ENCODE assay signal across 8 cellular contexts in genomic region chr13:27271572-27272096, GRCh38. TPM values are rescaled to one million over a fixed set of nuclear protein-coding genes. Genes with fewer than 3 reads are reported as not detected.
A peak's percentile ranks its signal among the peaks of the same experiment; 100 is the strongest.
DNase-seq lines count a peak whose midpoint lies in the region; ATAC-seq and TF ChIP-seq lines count a peak whose summit lies in the region.

No MANE protein-coding gene starts in this region.

- H3K27me3 ChIP-seq in Caco-2 (replicated peaks; ENCODE audit: control insufficient read depth, insufficient read depth, low read length) (no peaks in the 10 kb centered on the region), psoas muscle (ENCODE audit: insufficient read depth in 3 of 3, low read length in 2 of 3) (no peaks in the 10 kb centered on the region)

- H3K4me3 ChIP-seq in Caco-2 (ENCODE audit: low read depth, low read length) (peak overlapping the region; percentile 82), fibroblast of pulmonary artery (replicated peaks; ENCODE audit: low read depth, low read length) (peak overlapping the region; percentile 71), psoas muscle (peak overlapping the region; percentile 78)

- no peak for TF ChIP-seq CTCF in Caco-2 (IDR thresholded peaks at IDR 0.05; ENCODE audit: insufficient read depth in 1 of 2, low read depth in 1 of 2, low read length in 1 of 2, severe bottlenecking in 1 of 2, unreplicated experiment in 1 of 2)
- TF ChIP-seq CTCF in fibroblast of pulmonary artery (IDR thresholded peaks at IDR 0.05; ENCODE audit: low read length, missing control alignments): no peak
- TF ChIP-seq CTCF in psoas muscle (IDR thresholded peaks at IDR 0.05): no peak

- H3K4me3 Mint-ChIP-seq in Caco-2 (ENCODE audit: unreplicated experiment) (peak overlapping the region; percentile 81), T-cell (peak overlapping the region; percentile 80 to 95 (median 89))

- ATAC-seq in T-cell (replicated peaks in 1 of 4) (no peak), psoas muscle (no peak), GM18861 (IDR thresholded peaks at IDR 0.05; ENCODE audit: unreplicated experiment) (no peak)

- H3K9me3 ChIP-seq in Caco-2 (no peaks in the 10 kb centered on the region), psoas muscle (no peaks in the 10 kb centered on the region)

- intact Hi-C loops in Caco-2 (cut with micrococcal nuclease; ENCODE audit: unreplicated experiment): loop anchor here (2.0 to 5.0 kb wide), 5 partner anchors 21 to 324 kb away; partner anchors contain the start of genes RPL21 and USP12
- intact Hi-C loops in psoas muscle (cut with DNase I): no loop called here

- BruUV-seq in Caco-2 (replicated peaks; lab: Mats Ljungman, UMichigan): TSS peak; percentile 32

- H3K9me3 Mint-ChIP-seq in Caco-2 (ENCODE audit: unreplicated experiment): no peaks in the 10 kb centered on the region
- no peaks in the 10 kb centered on the region for H3K9me3 Mint-ChIP-seq in T-cell

- H3K4me1 Mint-ChIP-seq in Caco-2 (ENCODE audit: low read depth, unreplicated experiment) (peaks cover 7% of the 10 kb centered on the region), T-cell (peaks cover 16 to 22% (median 18%) of the 10 kb centered on the region in 3 donors)

- DNase-seq in Caco-2 (no peak), T-cell (no peak), fibroblast of pulmonary artery (ENCODE audit: low read depth) (no peak), psoas muscle (no peak), NCI-H146 (lab: John Stamatoyannopoulos, UW) (no peak)
- DNase-seq in stimulated activated CD4-positive, alpha-beta T cell treated with anti-CD3 and anti-CD28 coated beads, Interleukin-4, amount 100 ng/mL, for 24 hours: no peak
- DNase-seq in NK-92 treated with Interleukin-12 subunit alpha and Interleukin-12 subunit beta, amount 100 ng/mL, for 24 hours (lab: John Stamatoyannopoulos, UW): no peak

- no peak overlapping the region for H3K27ac ChIP-seq in psoas muscle

- CTCF ChIA-PET in Caco-2 (lab: Charles Lee): interaction anchor here (1.5 to 2.1 kb wide), 3 partner anchors 10 to 325 kb away, joined by 5 to 12 read pairs (median 6); no protein-coding TSS in a partner anchor
- CTCF ChIA-PET in T-cell (lab: Charles Lee): interaction anchor here (1.5 to 2.0 kb wide), 2 partner anchors 68 to 99 kb away, joined by 4 to 5 read pairs; no protein-coding TSS in a partner anchor

- H3K27me3 Mint-ChIP-seq in Caco-2 (ENCODE audit: insufficient read depth, unreplicated experiment) (no peaks in the 10 kb centered on the region), T-cell (peaks cover 4 to 16% of the 10 kb centered on the region in 2 donors)

- WGBS in psoas muscle, 3 donors: 55 to 61% (median 59%) methylated on average over 15 of the region's 15 CpGs

- H3K36me3 Mint-ChIP-seq in Caco-2 (ENCODE audit: insufficient read depth, unreplicated experiment) (peaks cover 5% of the 10 kb centered on the region), T-cell (no peaks in the 10 kb centered on the region)

- H3K4me1 ChIP-seq in Caco-2 (peaks cover 4% of the 10 kb centered on the region; the same call in 1 of the 2 replicates), psoas muscle (peaks cover 4% of the 10 kb centered on the region)

- H3K27ac Mint-ChIP-seq in Caco-2 (ENCODE audit: unreplicated experiment): peak overlapping the region; percentile 74
- peak overlapping the region; percentile 39 to 77 for H3K27ac Mint-ChIP-seq in T-cell

- H3K36me3 ChIP-seq in Caco-2 (ENCODE audit: control insufficient read depth, insufficient read depth, low read length) (no peaks in the 10 kb centered on the region), psoas muscle (ENCODE audit: insufficient read depth in 1 of 2, low read depth in 1 of 2) (no peaks in the 10 kb centered on the region)

- POLR2A ChIA-PET in Caco-2 (lab: Charles Lee): no interaction called here
- POLR2A ChIA-PET in T-cell (lab: Charles Lee): no interaction called here

RNA-seq across cellular contexts. Expression of gene RASL11A, which starts 1.0 kb away (rescaled TPM):
- total RNA-seq in Caco-2 (2022) (18.8 and 21.0 TPM in 2 replicates), T-cell (1 to 10 TPM in 4 of 5 donors, under 1 TPM in 1; 0.96 to 5.4 (median 2.1) TPM), psoas muscle (1 to 10 TPM; 2.6 to 6.4 (median 4.4) TPM)
- 1 to 10 TPM; 2.3 to 3.3 (median 2.6) TPM for polyA plus RNA-seq in psoas muscle

RNA-seq across cellular contexts. Expression of gene RPL21, which starts 20.3 kb away (rescaled TPM):
- total RNA-seq in Caco-2 (2022) (1,158 and 1,201 TPM in 2 replicates), T-cell (1,000 to 10,000 TPM; 1,968 to 2,258 (median 2,221) TPM), psoas muscle (100 to 1,000 TPM; 440 to 808 (median 733) TPM)
- polyA plus RNA-seq in psoas muscle: 1,000 to 10,000 TPM in 2 of 3 donors, 100 to 1,000 TPM in 1; 914 to 1,432 (median 1,401) TPM
